ENCODE assay signal across 12 cellular contexts in genomic region chr10:32971536-32972091, GRCh38. TPM values are rescaled to one million over a fixed set of nuclear protein-coding genes. Genes with fewer than 3 reads are reported as not detected.
A peak's percentile ranks its signal among the peaks of the same experiment; 100 is the strongest.
DNase-seq lines count a peak whose midpoint lies in the region; ATAC-seq, FAIRE-seq and TF ChIP-seq lines count a peak whose summit lies in the region.
"Had no signal": no experiment of that assay in that cellular context is flagged by ENCODE, and none has a peak within 500 bp of the region (broad histone marks: within the 10 kb centered on the region; RNA-seq: fewer than 3 reads in every experiment).

No MANE protein-coding gene starts in this region.

- peak overlapping the region; percentile 48 for H3K27ac ChIP-seq in HUES48 (ENCODE audit: low read depth, low read length)
- H3K27ac ChIP-seq in Panc1 (ENCODE audit: low read length) = peak overlapping the region; percentile 100
- H3K27ac ChIP-seq in HepG2 (ENCODE audit: extremely low read length, insufficient read depth, low read length) = peak overlapping the region; percentile 24
- H3K27ac ChIP-seq: SJSA1 had no signal

- H3K9me3 ChIP-seq in Caco-2 = no peaks in the 10 kb centered on the region
- no peaks in the 10 kb centered on the region for H3K9me3 ChIP-seq in HUES48 (ENCODE audit: control insufficient read depth, insufficient read depth, low read length)
- peaks cover 7% of the 10 kb centered on the region; the same call in 1 of the 2 replicates for H3K9me3 ChIP-seq in Panc1 (ENCODE audit: control insufficient read depth, insufficient read depth, low read depth, low read length)
- no peaks in the 10 kb centered on the region for H3K9me3 ChIP-seq in HepG2 (ENCODE audit: low read length)
- H3K9me3 ChIP-seq: SJSA1 had no signal

- CTCF ChIA-PET in Caco-2 (lab: Charles Lee) = interaction anchor here (0.6 to 1.0 kb wide), 3 partner anchors 9 to 184 kb away, joined by 3 to 6 read pairs (median 3); no protein-coding TSS in a partner anchor
- CTCF ChIA-PET in Panc1 (lab: Charles Lee) = interaction anchor here (0.6 kb wide), 1 partner anchor 159 kb away, joined by 3 read pairs; no protein-coding TSS in a partner anchor
- CTCF ChIA-PET in HepG2 (lab: Yijun Ruan, JAX; ENCODE audit: low intra/inter-chr PET ratio, low total read pairs) = no interaction called here

- TF ChIP-seq RAD21 in HepG2 (CRISPR knock-in tag; IDR thresholded peaks at IDR 0.05) = no peak

- H3K36me3 Mint-ChIP-seq in Caco-2 (ENCODE audit: insufficient read depth, unreplicated experiment) (no peaks in the 10 kb centered on the region), glutamatergic neuron (ENCODE audit: unreplicated experiment) (no peaks in the 10 kb centered on the region)

- FAIRE-seq in HepG2 (lab: Jason Lieb, UNC) = peak; percentile 89

- no peaks in the 10 kb centered on the region for H3K9me3 Mint-ChIP-seq in Caco-2 (ENCODE audit: unreplicated experiment)
- peaks cover 2% of the 10 kb centered on the region for H3K9me3 Mint-ChIP-seq in glutamatergic neuron (ENCODE audit: unreplicated experiment)
- H3K9me3 Mint-ChIP-seq: dendritic cell treated with granulocyte-macrophage colony-stimulating factor and Interleukin-4, amounts not matched to agents 40 ng/mL and 50 ng/mL, for 4 days had no signal

- ATAC-seq in Panc1 (peak; percentile 96), HepG2 (peak; percentile 99), GM21576 (IDR thresholded peaks at IDR 0.05; ENCODE audit: unreplicated experiment) (no peak)

- H3K9ac ChIP-seq in HUES48 (ENCODE audit: low read depth, low read length) (no peak overlapping the region), HepG2 (ENCODE audit: insufficient read depth, low read depth, low read length) (peak overlapping the region; percentile 58)

- H2AFZ ChIP-seq in HepG2 (ENCODE audit: low read length) = peak overlapping the region; percentile 77

- peak; percentile 70 to 72 for DNase-seq in Caco-2
- DNase-seq in Panc1 (ENCODE audit: low read depth, low spot score) = no peak
- peak; percentile 80 for DNase-seq in HepG2 (ENCODE audit: low spot score)
- DNase-seq in ureter (ENCODE audit: low spot score) = no peak
- DNase-seq in NCI-H2196 treated with DMSO at 0.1 percent for 48 hours (lab: John Stamatoyannopoulos, UW; ENCODE audit: unreplicated experiment) = no peak
- no peak for DNase-seq in glutamatergic neuron
- DNase-seq: activated T-cell treated with anti-CD3 and anti-CD28 coated beads, Interleukin-2, amount 50 U/mL, for 24 hours; DMS153 had no signal

- whole genome bisulfite sequencing in HepG2 (ENCODE audit: low lambda C conversion rate) = 1% methylated on average over 6 of the region's 6 CpGs

- in situ Hi-C loops in Panc1 (cut with HindIII; ENCODE audit: low pct_unique_long_range_greater_than_20kb, low sequenced_read_pairs) (no loop called here), HepG2 (cut with HindIII; ENCODE audit: extremely low pct_ligation_motif_present, low pct_unique_long_range_greater_than_20kb) (no loop called here)

- TF ChIP-seq CTCF in Caco-2 (IDR thresholded peaks at IDR 0.05; ENCODE audit: insufficient read depth in 1 of 2, low read depth in 1 of 2, low read length in 1 of 2, severe bottlenecking in 1 of 2, unreplicated experiment in 1 of 2) (no peak), Panc1 (IDR thresholded peaks at IDR 0.05) (no peak), HepG2 (CRISPR knock-in tag; IDR thresholded peaks at IDR 0.05) (no peak), glutamatergic neuron (IDR thresholded peaks at IDR 0.05; ENCODE audit: partially characterized antibody, unreplicated experiment) (no peak)

- no TSS peak for BruUV-seq in Caco-2 (replicated peaks; lab: Mats Ljungman, UMichigan)
- BruUV-seq in Panc1 (replicated peaks; lab: Mats Ljungman, UMichigan) = no TSS peak
- no TSS peak for BruUV-seq in HepG2 (replicated peaks; lab: Mats Ljungman, UMichigan)

- intact Hi-C loops in Caco-2 (cut with micrococcal nuclease; ENCODE audit: unreplicated experiment) = loop anchor here (1.0 kb wide), 3 partner anchors 9 to 34 kb away; partner anchors contain the start of gene ITGB1
- intact Hi-C loops in Panc1 (cut with micrococcal nuclease; ENCODE audit: unreplicated experiment) = no loop called here
- intact Hi-C loops in HepG2 (cut with micrococcal nuclease; ENCODE audit: unreplicated experiment) = no loop called here

- H3K4me1 Mint-ChIP-seq in Caco-2 (ENCODE audit: low read depth, unreplicated experiment) = peaks cover 23% of the 10 kb centered on the region
- H3K4me1 Mint-ChIP-seq in glutamatergic neuron (ENCODE audit: low read depth, unreplicated experiment) = no peaks in the 10 kb centered on the region

- H3K27me3 Mint-ChIP-seq in Caco-2 (ENCODE audit: insufficient read depth, unreplicated experiment) (no peaks in the 10 kb centered on the region), glutamatergic neuron (ENCODE audit: unreplicated experiment) (no peaks in the 10 kb centered on the region)
- H3K27me3 Mint-ChIP-seq: activated T-cell treated with anti-CD3 and anti-CD28 coated beads, Interleukin-2, amount 50 U/mL, for 24 hours; dendritic cell treated with granulocyte-macrophage colony-stimulating factor and Interleukin-4, amounts not matched to agents 40 ng/mL and 50 ng/mL, for 4 days had no signal

- H3K4me2 ChIP-seq in HepG2 (ENCODE audit: low read depth, low read length) = peak overlapping the region; percentile 84

- no peak for TF ChIP-seq POLR2A in HepG2 (IDR thresholded peaks at IDR 0.05; ENCODE audit: insufficient read depth in 1 of 2, low read depth in 2 of 2, low read length in 2 of 2)

- TF ChIP-seq EP300 in HepG2 (IDR thresholded peaks at IDR 0.05; ENCODE audit: low read depth in 2 of 2, low read length in 2 of 2) = peak in 1 of 2 experiments; percentile 40; a peak in 1 of 4 replicates
- TF ChIP-seq EP300 in HepG2 (CRISPR knock-in tag; IDR thresholded peaks at IDR 0.05; ENCODE audit: borderline replicate concordance) = no peak

- POLR2A ChIA-PET in Caco-2 (lab: Charles Lee) = interaction anchor here (0.6 to 1.6 kb wide), 3 partner anchors 9 to 421 kb away, joined by 3 to 25 read pairs (median 4); no protein-coding TSS in a partner anchor
- POLR2A ChIA-PET in Panc1 (lab: Charles Lee) = interaction anchor here (0.5 to 1.4 kb wide), 3 partner anchors 9 to 347 kb away, joined by 4 to 15 read pairs (median 6); no protein-coding TSS in a partner anchor
- POLR2A ChIA-PET in HepG2 (lab: Yijun Ruan, JAX) = interaction anchor here (1.0 to 2.7 kb wide), 4 partner anchors 10 to 15 kb away, joined by 4 to 47 read pairs (median 10); no protein-coding TSS in a partner anchor

- no peaks in the 10 kb centered on the region for H3K27me3 ChIP-seq in Caco-2 (replicated peaks; ENCODE audit: control insufficient read depth, insufficient read depth, low read length)
- H3K27me3 ChIP-seq in HUES48 (ENCODE audit: control insufficient read depth, insufficient read depth, low read length) = no peaks in the 10 kb centered on the region
- no peaks in the 10 kb centered on the region for H3K27me3 ChIP-seq in Panc1 (ENCODE audit: control insufficient read depth, insufficient read depth, low read length)
- no peaks in the 10 kb centered on the region for H3K27me3 ChIP-seq in HepG2 (ENCODE audit: control insufficient read depth in 1 of 2, insufficient read depth in 2 of 2, low read length in 2 of 2)
- H3K27me3 ChIP-seq: SJSA1 had no signal

- H3K27ac Mint-ChIP-seq in Caco-2 (ENCODE audit: unreplicated experiment) = peak overlapping the region; percentile 58
- no peak overlapping the region for H3K27ac Mint-ChIP-seq in glutamatergic neuron (ENCODE audit: unreplicated experiment)
- H3K27ac Mint-ChIP-seq: activated T-cell treated with anti-CD3 and anti-CD28 coated beads, Interleukin-2, amount 50 U/mL, for 24 hours; dendritic cell treated with granulocyte-macrophage colony-stimulating factor and Interleukin-4, amounts not matched to agents 40 ng/mL and 50 ng/mL, for 4 days had no signal

- no peaks in the 10 kb centered on the region for H3K79me2 ChIP-seq in HepG2 (ENCODE audit: insufficient read depth, low read length)

- H3K36me3 ChIP-seq in Caco-2 (ENCODE audit: control insufficient read depth, insufficient read depth, low read length) (no peaks in the 10 kb centered on the region), HUES48 (ENCODE audit: control insufficient read depth, insufficient read depth, low read length) (no peaks in the 10 kb centered on the region), Panc1 (ENCODE audit: control insufficient read depth, insufficient read depth, low read length) (no peaks in the 10 kb centered on the region), HepG2 (replicated peaks in 1 of 2; ENCODE audit: control insufficient read depth in 1 of 2, insufficient read depth in 2 of 2, low read length in 2 of 2) (no peaks in the 10 kb centered on the region)
- H3K36me3 ChIP-seq: SJSA1 had no signal

- H3K4me3 ChIP-seq in Caco-2 (ENCODE audit: low read depth, low read length) (no peak overlapping the region), HUES48 (ENCODE audit: low read depth, low read length) (no peak overlapping the region), Panc1 (ENCODE audit: low read depth in 2 of 2, low read length in 2 of 2) (no peak overlapping the region; a peak in 1 of 4 replicates), HepG2 (replicated peaks in 1 of 3; ENCODE audit: insufficient read depth in 1 of 3, low read depth in 2 of 3, low read length in 3 of 3) (peak overlapping the region; percentile 36 to 61 (median 58))
- H3K4me3 ChIP-seq: SJSA1 had no signal

- H3K4me1 ChIP-seq in Caco-2 (peaks cover 27% of the 10 kb centered on the region), HUES48 (ENCODE audit: control insufficient read depth, insufficient read depth, low read length) (peaks cover 25% of the 10 kb centered on the region), Panc1 (ENCODE audit: control insufficient read depth, insufficient read depth, low read length) (peaks cover 34% of the 10 kb centered on the region), HepG2 (ENCODE audit: insufficient read depth, low read length) (peaks cover 32% of the 10 kb centered on the region)
- H3K4me1 ChIP-seq: SJSA1 had no signal

- H3K4me3 Mint-ChIP-seq in Caco-2 (ENCODE audit: unreplicated experiment) (peak overlapping the region; percentile 51), glutamatergic neuron (ENCODE audit: unreplicated experiment) (no peak overlapping the region)
- H3K4me3 Mint-ChIP-seq: activated T-cell treated with anti-CD3 and anti-CD28 coated beads, Interleukin-2, amount 50 U/mL, for 24 hours; dendritic cell treated with granulocyte-macrophage colony-stimulating factor and Interleukin-4, amounts not matched to agents 40 ng/mL and 50 ng/mL, for 4 days had no signal

- no peaks in the 10 kb centered on the region for H4K20me1 ChIP-seq in HepG2 (ENCODE audit: insufficient read depth, low read length)

RNA-seq across cellular contexts. Expression of gene ITGB1, which starts 13.6 kb away (rescaled TPM):
- total RNA-seq in Caco-2 (2022) = 404 and 474 TPM in 2 replicates
- 803 TPM for total RNA-seq in Panc1 (2021; ENCODE audit: unreplicated experiment)
- 484 TPM for polyA plus RNA-seq in Panc1 (2012; ENCODE audit: insufficient read length)
- 123 and 190 TPM in 2 replicates for total RNA-seq in HepG2 (2016; rRNA removed; fragmentation: Illumina TruSeq; extraction: Trizol)
- 12.8 and 13.0 TPM in 2 replicates for total RNA-seq in HepG2 (2016; cell fraction: cytosol; rRNA removed; fragmentation: Illumina TruSeq; extraction: Trizol; ENCODE audit: low read depth)
- total RNA-seq in HepG2 (2016; cell fraction: insoluble cytoplasmic fraction; rRNA removed; fragmentation: Illumina TruSeq; extraction: Trizol) = 125 and 196 TPM in 2 replicates
- 42.7 and 46.7 TPM in 2 replicates for total RNA-seq in HepG2 (2016; cell fraction: membrane; rRNA removed; fragmentation: Illumina TruSeq; extraction: Trizol)
- 196 and 214 TPM in 2 replicates for total RNA-seq in HepG2 (2016; cell fraction: nucleus; rRNA removed; fragmentation: Illumina TruSeq; extraction: Trizol)
- 182 and 204 TPM in 2 replicates for polyA plus RNA-seq in HepG2 (2011; rRNA removed)
- 96.4 and 188 TPM in 2 replicates for polyA plus RNA-seq in HepG2 (2011; cell fraction: cytosol; rRNA removed)
- polyA plus RNA-seq in HepG2 (2011; cell fraction: nucleus; rRNA removed) = 38.6 and 61.3 TPM in 2 replicates
- polyA plus RNA-seq in HepG2 (2012) = 233 and 276 TPM in 2 replicates
- 7.7 and 7.8 TPM in 2 replicates for polyA plus RNA-seq in HepG2 (2016; cell fraction: cytosol; fragmentation: Illumina TruSeq; extraction: Trizol; ENCODE audit: low read depth)
- polyA plus RNA-seq in HepG2 (2016; cell fraction: insoluble cytoplasmic fraction; fragmentation: Illumina TruSeq; extraction: Trizol; ENCODE audit: low read depth) = 97.9 and 104 TPM in 2 replicates
- 21.6 and 25.4 TPM in 2 replicates for polyA plus RNA-seq in HepG2 (2016; cell fraction: membrane; fragmentation: Illumina TruSeq; extraction: Trizol; ENCODE audit: low read depth)
- polyA plus RNA-seq in HepG2 (2016; cell fraction: nucleus; fragmentation: Illumina TruSeq; extraction: Trizol; ENCODE audit: insufficient read depth, low read depth) = 187 and 204 TPM in 2 replicates
- 148 and 185 TPM in 2 replicates for polyA minus RNA-seq in HepG2 (2011; rRNA and poly(A)+ RNA removed; ENCODE audit: low replicate concordance)
- polyA minus RNA-seq in HepG2 (2011; cell fraction: cytosol; rRNA and poly(A)+ RNA removed) = 165 and 204 TPM in 2 replicates
- 170 and 220 TPM in 2 replicates for polyA minus RNA-seq in HepG2 (2011; cell fraction: nucleus; rRNA and poly(A)+ RNA removed)
- 349 TPM for total RNA-seq in ureter
- total RNA-seq in glutamatergic neuron (ENCODE audit: unreplicated experiment) = 263 TPM

Comparison
In these comparisons a context has a peak if more than half of its experiments do, and no peak if none do; other contexts are left out.
1. DNase-seq: peak in Caco-2 (2 of 2) and HepG2 (single experiment); none in Panc1 (single experiment), ureter (single experiment), NCI-H2196 treated with DMSO at 0.1 percent for 48 hours (single experiment) and glutamatergic neuron (single experiment).
2. H3K4me3 ChIP-seq: peak in HepG2 (3 of 3); none in Caco-2 (single experiment), HUES48 (single experiment) and Panc1 (0 of 2).
3. H3K27ac ChIP-seq: peak in every context shown above with its lines; median percentile 100 in Panc1; 48 in HUES48; 24 in HepG2.